Comparison of ENCODE assay signal across 8 cellular contexts in genomic region chr1:204506969-204507316, GRCh38. TPM values are rescaled to one million over a fixed set of nuclear protein-coding genes. Genes with fewer than 3 reads are reported as not detected.
DNase-seq lines count a peak whose midpoint lies in the region; ATAC-seq and TF ChIP-seq lines count a peak whose summit lies in the region.

No MANE protein-coding gene starts in this region.

- 0 to 1% (median 1%) methylated on average over 13 of the region's 13 CpGs for WGBS in heart left ventricle, 4 donors

- peak; percentile 56 for ATAC-seq in HG02678 (IDR thresholded peaks at IDR 0.05; ENCODE audit: unreplicated experiment)
- peak; percentile 77 to 89 (median 82) for ATAC-seq in heart left ventricle

- H3K4me3 Mint-ChIP-seq in type B pancreatic cell, result peak overlapping the region; percentile 96

- H3K36me3 Mint-ChIP-seq in type B pancreatic cell, result peaks cover 12% of the 10 kb centered on the region

- TF ChIP-seq CTCF in heart left ventricle (IDR thresholded peaks at IDR 0.05) (no peak), type B pancreatic cell (conservative IDR thresholded peaks at IDR 0.05) (no peak)

- intact Hi-C loops in heart left ventricle (cut with DNase I) (loop anchor here in 2 of 10 donors (10.0 kb wide), 2 partner anchors 252 to 342 kb away; partner anchors contain the start of gene REN (in 2 of the 2)), posterior cingulate gyrus (cut with DNase I) (loop anchor here (2.0 kb wide), 1 partner anchor 300 kb away; no protein-coding TSS in a partner anchor)

- no peaks in the 10 kb centered on the region for H3K27me3 ChIP-seq in heart left ventricle

- peaks cover 13% of the 10 kb centered on the region for H3K27me3 Mint-ChIP-seq in type B pancreatic cell

- H3K4me3 ChIP-seq in GM08714 (ENCODE audit: low read length) (peak overlapping the region; percentile 67), heart left ventricle (peak overlapping the region; percentile 5 to 76 (median 60))

- peak overlapping the region; percentile 70 to 89 (median 84) for H3K27ac ChIP-seq in heart left ventricle

- H3K4me1 Mint-ChIP-seq in type B pancreatic cell (ENCODE audit: unreplicated experiment), result peaks cover 34% of the 10 kb centered on the region

- no peaks in the 10 kb centered on the region for H3K9me3 ChIP-seq in heart left ventricle

- H3K27ac Mint-ChIP-seq in type B pancreatic cell, result peak overlapping the region; percentile 99

- H3K9me3 Mint-ChIP-seq in type B pancreatic cell, result no peaks in the 10 kb centered on the region

- DNase-seq in NCI-H128 (lab: John Stamatoyannopoulos, UW; ENCODE audit: unreplicated experiment), result peak; percentile 96
- DNase-seq in SKM-1 treated with dmso at 0.1 percent for 144 hours (lab: John Stamatoyannopoulos, UW; ENCODE audit: unreplicated experiment), result peak; percentile 90
- peak; percentile 75 for DNase-seq in activated naive CD8-positive, alpha-beta T cell treated with anti-CD3 and anti-CD28 coated beads, Interleukin-2, amount 50 U/mL, for 16 hours (ENCODE audit: low read depth, low spot score)
- DNase-seq in heart left ventricle, result peak in 4 of 5 donors; percentile 72 to 83 (median 78)
- DNase-seq in posterior cingulate gyrus, result peak in 8 of 10 donors; percentile 58 to 93 (median 78)
- DNase-seq in type B pancreatic cell (ENCODE audit: extremely low spot score, unreplicated experiment), result peak; percentile 92

- no peaks in the 10 kb centered on the region for H3K36me3 ChIP-seq in heart left ventricle

- H3K4me1 ChIP-seq in heart left ventricle, result peaks cover 0 to 33% (median 7%) of the 10 kb centered on the region in 12 donors

- peak in 1 of 2 donors; percentile 7 for TF ChIP-seq POLR2A in heart left ventricle (IDR thresholded peaks at IDR 0.05)

RNA-seq across cellular contexts. Expression of gene MDM4, which starts 9.3 kb away (rescaled TPM):
- 10 to 100 TPM in 8 of 9 donors, 1 to 10 TPM in 1; 8.9 to 48.7 (median 33.0) TPM for total RNA-seq in heart left ventricle
- polyA plus RNA-seq in heart left ventricle, result 10 to 100 TPM in 1 of 2 donors, 1 to 10 TPM in 1; 5.7 to 15.0 TPM
- 70.0 and 101 TPM in 2 replicates for total RNA-seq in type B pancreatic cell (ENCODE audit: low replicate concordance)

RNA-seq across cellular contexts. Expression of gene PIK3C2B, which starts 12.3 kb away (rescaled TPM):
- total RNA-seq in heart left ventricle, result 10 to 100 TPM; 12.9 to 42.5 (median 19.8) TPM
- 10 to 100 TPM in 1 of 2 donors, 1 to 10 TPM in 1; 9.2 to 11.9 TPM for polyA plus RNA-seq in heart left ventricle
- 55.1 and 77.5 TPM in 2 replicates for total RNA-seq in type B pancreatic cell (ENCODE audit: low replicate concordance)

Comparison
In these comparisons a context has a peak if more than half of its experiments do, and no peak if none do; other contexts are left out.
1. Peak in every context shown above with its lines: DNase-seq, ATAC-seq, H3K4me3 ChIP-seq and H3K27ac ChIP-seq.